Comparison of ENCODE assay signal across 8 cellular contexts in the genomic region with DNA sequence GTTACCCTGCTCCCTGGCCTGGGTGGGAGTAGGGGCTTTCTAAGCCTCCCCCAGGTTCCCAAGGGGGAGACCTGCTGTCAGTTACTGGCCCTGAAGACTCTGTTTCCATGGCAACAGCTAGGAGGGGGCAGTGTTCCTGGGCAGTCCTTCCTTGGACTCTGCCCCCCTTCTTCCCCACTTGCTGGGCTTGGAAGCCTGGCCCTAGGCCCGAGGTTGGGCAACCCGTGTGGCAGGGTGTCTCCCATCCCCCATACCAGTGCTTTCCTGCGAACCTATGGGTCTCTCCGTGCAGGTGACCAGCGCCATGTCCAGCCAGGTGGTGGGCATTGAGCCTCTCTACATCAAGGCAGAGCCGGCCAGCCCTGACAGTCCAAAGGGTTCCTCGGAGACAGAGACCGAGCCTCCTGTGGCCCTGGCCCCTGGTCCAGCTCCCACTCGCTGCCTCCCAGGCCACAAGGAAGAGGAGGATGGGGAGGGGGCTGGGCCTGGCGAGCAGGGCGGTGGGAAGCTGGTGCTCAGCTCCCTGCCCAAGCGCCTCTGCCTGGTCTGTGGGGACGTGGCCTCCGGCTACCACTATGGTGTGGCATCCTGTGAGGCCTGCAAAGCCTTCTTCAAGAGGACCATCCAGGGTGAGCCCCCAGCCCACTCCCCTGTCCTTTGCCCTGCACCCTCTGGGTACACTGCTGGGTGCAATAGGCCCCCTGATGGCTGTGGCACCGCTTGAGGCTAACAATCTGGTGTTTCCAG. TPM values are rescaled to one million over a fixed set of nuclear protein-coding genes. Genes with fewer than 3 reads are reported as not detected.
DNase-seq lines count a peak whose midpoint lies in the region; ATAC-seq and TF ChIP-seq lines count a peak whose summit lies in the region.

No MANE protein-coding gene starts in this region.

- H3K9me3 Mint-ChIP-seq in CD14-positive monocyte (no peaks in the 10 kb centered on the region), endothelial cell (ENCODE audit: unreplicated experiment) (no peaks in the 10 kb centered on the region), nephron progenitor cell (no peaks in the 10 kb centered on the region)

- TF ChIP-seq POLR2A in NB4 (IDR thresholded peaks at IDR 0.05; ENCODE audit: extremely low read depth, insufficient read length), result no peak

- no peak for ATAC-seq in HG02588 (IDR thresholded peaks at IDR 0.05; ENCODE audit: unreplicated experiment)

- H3K27me3 Mint-ChIP-seq in CD14-positive monocyte (ENCODE audit: low read depth in 3 of 3) (peaks cover 4 to 5% (median 5%) of the 10 kb centered on the region in 3 donors), endothelial cell (ENCODE audit: unreplicated experiment) (peaks cover under 1% of the 10 kb centered on the region), nephron progenitor cell (ENCODE audit: low read depth, poor library complexity) (peaks cover 22% of the 10 kb centered on the region)

- H3K4me3 Mint-ChIP-seq in CD14-positive monocyte, result peak overlapping the region; percentile 96 to 97
- H3K4me3 Mint-ChIP-seq in endothelial cell (ENCODE audit: unreplicated experiment), result peak overlapping the region; percentile 97
- H3K4me3 Mint-ChIP-seq in nephron progenitor cell, result peak overlapping the region; percentile 95

- H3K4me1 Mint-ChIP-seq in CD14-positive monocyte, result peaks cover 35% of the 10 kb centered on the region
- H3K4me1 Mint-ChIP-seq in endothelial cell (ENCODE audit: unreplicated experiment), result peaks cover 12% of the 10 kb centered on the region
- peaks cover 25% of the 10 kb centered on the region for H3K4me1 Mint-ChIP-seq in nephron progenitor cell

- H3K27ac Mint-ChIP-seq in CD14-positive monocyte (peak overlapping the region in 6 of 7 donors; percentile 50 to 97 (median 94)), endothelial cell (ENCODE audit: unreplicated experiment) (no peak overlapping the region), nephron progenitor cell (no peak overlapping the region)

- peaks cover 12 to 32% of the 10 kb centered on the region in 2 donors for H3K36me3 Mint-ChIP-seq in CD14-positive monocyte
- H3K36me3 Mint-ChIP-seq in endothelial cell (ENCODE audit: low read depth, unreplicated experiment), result peaks cover 8% of the 10 kb centered on the region
- H3K36me3 Mint-ChIP-seq in nephron progenitor cell (ENCODE audit: low read depth), result peaks cover 5% of the 10 kb centered on the region

- intact Hi-C loops in CD14-positive monocyte (cut with micrococcal nuclease), result loop anchor here in 1 of 2 donors (5.0 kb wide), 1 partner anchor 35 kb away; a partner anchor contains a TSS

- DNase-seq in CD14-positive monocyte (ENCODE audit: low spot score) (no peak), NB4 (ENCODE audit: low read depth) (peak; percentile 54), endothelial cell (ENCODE audit: low spot score) (no peak), nephron progenitor cell (no peak), SW 1271 (lab: John Stamatoyannopoulos, UW) (no peak), dedifferentiated amniotic fluid mesenchymal stem cell (ENCODE audit: extremely low spot score) (no peak), SIG-M5 (lab: John Stamatoyannopoulos, UW) (no peak)

- peak overlapping the region; percentile 98 for H3K4me3 ChIP-seq in NB4 (ENCODE audit: low read depth, low read length)

- TF ChIP-seq CTCF in CD14-positive monocyte (IDR thresholded peaks at IDR 0.05) (no peak), NB4 (IDR thresholded peaks at IDR 0.05; ENCODE audit: low read depth, low read length) (no peak), endothelial cell (IDR thresholded peaks at IDR 0.05; ENCODE audit: unreplicated experiment) (no peak), nephron progenitor cell (IDR thresholded peaks at IDR 0.05) (no peak)

RNA-seq across cellular contexts. Expression of a gene that starts 1.7 kb away (rescaled TPM):
- 10 to 100 TPM; 15.3 to 18.3 TPM for polyA plus RNA-seq in CD14-positive monocyte
- total RNA-seq in endothelial cell (ENCODE audit: unreplicated experiment), result 42.3 TPM

RNA-seq across cellular contexts. Expression of a gene that starts 6.9 kb away (rescaled TPM):
- polyA plus RNA-seq in CD14-positive monocyte, result not detected
- 0.38 TPM for total RNA-seq in endothelial cell (ENCODE audit: unreplicated experiment)

RNA-seq across cellular contexts. Expression of a gene that starts 10.3 kb away (rescaled TPM):
- polyA plus RNA-seq in CD14-positive monocyte, result 100 to 1,000 TPM; 254 to 298 TPM
- total RNA-seq in endothelial cell (ENCODE audit: unreplicated experiment), result 138 TPM

RNA-seq across cellular contexts. Expression of a gene that starts 10.9 kb away (rescaled TPM):
- polyA plus RNA-seq in CD14-positive monocyte, result 100 to 1,000 TPM; 286 to 318 TPM
- 264 TPM for total RNA-seq in endothelial cell (ENCODE audit: unreplicated experiment)

RNA-seq across cellular contexts. Expression of a gene that starts 15.9 kb away (rescaled TPM):
- polyA plus RNA-seq in CD14-positive monocyte, result not detected
- 0.36 TPM for total RNA-seq in endothelial cell (ENCODE audit: unreplicated experiment)

Comparison
In these comparisons a context has a peak if more than half of its experiments do, and no peak if none do; other contexts are left out.
1. H3K27ac Mint-ChIP-seq: peak in CD14-positive monocyte (6 of 7); none in endothelial cell (single experiment) and nephron progenitor cell (single experiment).
2. Peak in every context shown above with its lines, with median percentiles within 50 percentile points of each other: H3K4me3 Mint-ChIP-seq.